ENCODE assay signal across 1 cellular context in the genomic region with DNA sequence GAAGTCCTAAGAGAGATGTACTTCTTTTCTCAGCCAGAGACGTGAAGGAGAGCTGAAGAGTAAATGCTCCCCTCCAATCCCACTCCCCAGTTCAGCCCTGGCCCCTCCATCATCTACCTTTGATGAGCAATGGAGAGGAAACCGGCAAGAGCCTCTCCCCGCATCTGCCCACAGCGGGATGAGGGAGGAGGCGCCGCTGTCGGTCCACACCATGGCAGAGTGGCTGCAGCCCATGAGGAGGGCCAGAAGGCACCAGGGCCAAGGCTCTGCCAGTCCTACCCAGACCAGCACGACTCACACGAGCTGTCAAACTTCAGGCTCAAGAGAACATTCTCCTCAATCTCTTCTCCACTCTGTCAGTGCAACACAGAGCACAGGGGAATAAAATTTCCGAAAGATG.
TF ChIP-seq lines count a peak whose summit lies in the region.

No MANE protein-coding gene starts in this region.

TF ChIP-seq in WTC11, 78 proteins besides CTCF, POLR2A, EP300 and RAD21 (continued from another document):
- TF ChIP-seq ATF6 (CRISPR knock-in tag; IDR thresholded peaks at IDR 0.05) (no peak), PRDM15 (CRISPR knock-in tag; IDR thresholded peaks at IDR 0.05) (no peak), ZBTB43 (CRISPR knock-in tag; IDR thresholded peaks at IDR 0.05) (no peak), ATF1 (CRISPR knock-in tag; IDR thresholded peaks at IDR 0.05) (no peak), RORB (CRISPR knock-in tag; IDR thresholded peaks at IDR 0.05) (no peak), NR1H2 (CRISPR knock-in tag; IDR thresholded peaks at IDR 0.05) (no peak), ESRRA (CRISPR knock-in tag; IDR thresholded peaks at IDR 0.05; ENCODE audit: borderline replicate concordance) (no peak)
- TF ChIP-seq, protein P1, sequence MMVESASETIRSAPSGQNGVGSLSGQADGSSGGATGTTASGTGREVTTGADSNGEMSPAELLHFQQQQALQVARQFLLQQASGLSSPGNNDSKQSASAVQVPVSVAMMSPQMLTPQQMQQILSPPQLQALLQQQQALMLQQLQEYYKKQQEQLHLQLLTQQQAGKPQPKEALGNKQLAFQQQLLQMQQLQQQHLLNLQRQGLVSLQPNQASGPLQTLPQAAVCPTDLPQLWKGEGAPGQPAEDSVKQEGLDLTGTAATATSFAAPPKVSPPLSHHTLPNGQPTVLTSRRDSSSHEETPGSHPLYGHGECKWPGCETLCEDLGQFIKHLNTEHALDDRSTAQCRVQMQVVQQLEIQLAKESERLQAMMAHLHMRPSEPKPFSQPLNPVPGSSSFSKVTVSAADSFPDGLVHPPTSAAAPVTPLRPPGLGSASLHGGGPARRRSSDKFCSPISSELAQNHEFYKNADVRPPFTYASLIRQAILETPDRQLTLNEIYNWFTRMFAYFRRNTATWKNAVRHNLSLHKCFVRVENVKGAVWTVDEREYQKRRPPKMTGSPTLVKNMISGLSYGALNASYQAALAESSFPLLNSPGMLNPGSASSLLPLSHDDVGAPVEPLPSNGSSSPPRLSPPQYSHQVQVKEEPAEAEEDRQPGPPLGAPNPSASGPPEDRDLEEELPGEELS (CRISPR knock-in tag; IDR thresholded peaks at IDR 0.05) = no peak
- TF ChIP-seq, protein P2, sequence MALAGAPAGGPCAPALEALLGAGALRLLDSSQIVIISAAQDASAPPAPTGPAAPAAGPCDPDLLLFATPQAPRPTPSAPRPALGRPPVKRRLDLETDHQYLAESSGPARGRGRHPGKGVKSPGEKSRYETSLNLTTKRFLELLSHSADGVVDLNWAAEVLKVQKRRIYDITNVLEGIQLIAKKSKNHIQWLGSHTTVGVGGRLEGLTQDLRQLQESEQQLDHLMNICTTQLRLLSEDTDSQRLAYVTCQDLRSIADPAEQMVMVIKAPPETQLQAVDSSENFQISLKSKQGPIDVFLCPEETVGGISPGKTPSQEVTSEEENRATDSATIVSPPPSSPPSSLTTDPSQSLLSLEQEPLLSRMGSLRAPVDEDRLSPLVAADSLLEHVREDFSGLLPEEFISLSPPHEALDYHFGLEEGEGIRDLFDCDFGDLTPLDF (CRISPR knock-in tag; IDR thresholded peaks at IDR 0.05) = no peak
- TF ChIP-seq, protein P3, sequence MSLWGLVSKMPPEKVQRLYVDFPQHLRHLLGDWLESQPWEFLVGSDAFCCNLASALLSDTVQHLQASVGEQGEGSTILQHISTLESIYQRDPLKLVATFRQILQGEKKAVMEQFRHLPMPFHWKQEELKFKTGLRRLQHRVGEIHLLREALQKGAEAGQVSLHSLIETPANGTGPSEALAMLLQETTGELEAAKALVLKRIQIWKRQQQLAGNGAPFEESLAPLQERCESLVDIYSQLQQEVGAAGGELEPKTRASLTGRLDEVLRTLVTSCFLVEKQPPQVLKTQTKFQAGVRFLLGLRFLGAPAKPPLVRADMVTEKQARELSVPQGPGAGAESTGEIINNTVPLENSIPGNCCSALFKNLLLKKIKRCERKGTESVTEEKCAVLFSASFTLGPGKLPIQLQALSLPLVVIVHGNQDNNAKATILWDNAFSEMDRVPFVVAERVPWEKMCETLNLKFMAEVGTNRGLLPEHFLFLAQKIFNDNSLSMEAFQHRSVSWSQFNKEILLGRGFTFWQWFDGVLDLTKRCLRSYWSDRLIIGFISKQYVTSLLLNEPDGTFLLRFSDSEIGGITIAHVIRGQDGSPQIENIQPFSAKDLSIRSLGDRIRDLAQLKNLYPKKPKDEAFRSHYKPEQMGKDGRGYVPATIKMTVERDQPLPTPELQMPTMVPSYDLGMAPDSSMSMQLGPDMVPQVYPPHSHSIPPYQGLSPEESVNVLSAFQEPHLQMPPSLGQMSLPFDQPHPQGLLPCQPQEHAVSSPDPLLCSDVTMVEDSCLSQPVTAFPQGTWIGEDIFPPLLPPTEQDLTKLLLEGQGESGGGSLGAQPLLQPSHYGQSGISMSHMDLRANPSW (CRISPR knock-in tag; conservative IDR thresholded peaks at IDR 0.05; ENCODE audit: low read depth) = no peak
